Comparison of ENCODE assay signal across 27 cellular contexts in genomic region chr2:96967964-96968363, GRCh38. TPM values are rescaled to one million over a fixed set of nuclear protein-coding genes. Genes with fewer than 3 reads are reported as not detected.
"Had no signal": no experiment of that assay in that cellular context is flagged by ENCODE, and none has a peak within 500 bp of the region (broad histone marks: within the 10 kb centered on the region; RNA-seq: fewer than 3 reads in every experiment).

No MANE protein-coding gene starts in this region.

- H3K4me1 ChIP-seq: SJCRH30 had no signal

- H3K4me3 ChIP-seq: cardiac muscle cell, SJCRH30 had no signal

- H3K9ac ChIP-seq: SK-N-SH had no signal

- H3K4me3 Mint-ChIP-seq: activated CD8-positive, alpha-beta memory T cell treated with anti-CD3 and anti-CD28 coated beads, Interleukin-2, amount 10 ng/mL, durations not matched to agents 7 days and 5 days; activated T-cell treated with anti-CD3 and anti-CD28 coated beads, Interleukin-2, amount 50 U/mL, for 24 hours; activated T-helper 1 cell treated with anti-CD3 and anti-CD28 coated beads, Interleukin-12 subunit alpha, Interleukin-12 subunit beta, Interleukin-2, Interleukin-4 antibody, amounts not matched to agents 30 ng/mL and 10 ng/mL and 1 ng/mL, durations not matched to agents 14 hours and 24 hours and 36 hours had no signal

- H3K27ac Mint-ChIP-seq: activated CD8-positive, alpha-beta memory T cell treated with anti-CD3 and anti-CD28 coated beads, Interleukin-2, amount 10 ng/mL, durations not matched to agents 7 days and 5 days; activated T-helper 1 cell treated with anti-CD3 and anti-CD28 coated beads, Interleukin-12 subunit alpha, Interleukin-12 subunit beta, Interleukin-2, Interleukin-4 antibody, amounts not matched to agents 30 ng/mL and 10 ng/mL and 1 ng/mL, durations not matched to agents 14 hours and 24 hours and 36 hours had no signal

- H3K27me3 Mint-ChIP-seq: activated CD8-positive, alpha-beta memory T cell treated with anti-CD3 and anti-CD28 coated beads, Interleukin-2, amount 10 ng/mL, durations not matched to agents 7 days and 5 days; activated T-cell treated with anti-CD3 and anti-CD28 coated beads, Interleukin-2, amount 50 U/mL, for 24 hours had no signal

- H3K27ac ChIP-seq: brain microvascular endothelial cell, cardiac muscle cell, SJCRH30 had no signal

- H3K4me2 ChIP-seq: SK-N-SH had no signal

- H3K27me3 ChIP-seq: cardiac muscle cell, SJCRH30 had no signal

- H3K9me3 ChIP-seq: SJCRH30, SK-N-SH had no signal

- H3K36me3 ChIP-seq: brain microvascular endothelial cell, cardiac muscle cell, SJCRH30 had no signal

- ATAC-seq: activated CD4-positive, CD25-positive, alpha-beta regulatory T cell treated with anti-CD3 and anti-CD28 coated beads, Interleukin-2, amount 50 U/mL, for 24 hours; activated CD8-positive, alpha-beta memory T cell treated with anti-CD3 and anti-CD28 coated beads, Interleukin-2, amount 10 ng/mL, durations not matched to agents 7 days and 5 days; activated naive CD4-positive, alpha-beta T cell treated with anti-CD3 and anti-CD28 coated beads, Interleukin-2, amount 50 U/mL, for 72 hours; Panc1 had no signal

- H3K36me3 Mint-ChIP-seq: activated CD8-positive, alpha-beta memory T cell treated with anti-CD3 and anti-CD28 coated beads, Interleukin-2, amount 10 ng/mL, durations not matched to agents 7 days and 5 days; activated naive CD4-positive, alpha-beta T cell treated with anti-CD3 and anti-CD28 coated beads, Interleukin-2, amount 50 U/mL, for 72 hours had no signal

- H3K9me3 Mint-ChIP-seq: activated naive CD4-positive, alpha-beta T cell treated with anti-CD3 and anti-CD28 coated beads, Interleukin-2, amount 50 U/mL, for 72 hours; activated T-cell treated with anti-CD3 and anti-CD28 coated beads, Interleukin-2, amount 50 U/mL, for 24 hours; activated T-helper 1 cell treated with anti-CD3 and anti-CD28 coated beads, Interleukin-12 subunit alpha, Interleukin-12 subunit beta, Interleukin-2, Interleukin-4 antibody, amounts not matched to agents 30 ng/mL and 10 ng/mL and 1 ng/mL, durations not matched to agents 14 hours and 24 hours and 36 hours had no signal

- DNase-seq: activated CD4-positive, alpha-beta T cell treated with anti-CD3 and anti-CD28 coated beads for 48 hours; activated CD4-positive, alpha-beta T cell treated with anti-CD3 and anti-CD28 coated beads, Interleukin-2, amount 50 U/mL, for 4 hours; activated CD8-positive, alpha-beta memory T cell treated with anti-CD3 and anti-CD28 coated beads, Interleukin-2, amount 10 ng/mL, durations not matched to agents 7 days and 5 days; activated effector memory CD4-positive, alpha-beta T cell treated with Interleukin-2 at 50 U/mL for 16 hours; activated naive CD4-positive, alpha-beta T cell; activated T-cell treated with anti-CD3 and anti-CD28 coated beads, Interleukin-2, amount 50 U/mL, for 24 hours; amygdala; brain microvascular endothelial cell; Kasumi-1; NCI-H1105 treated with DMSO at 0.1 percent for 48 hours; NCI-H1436 treated with DMSO at 0.1 percent for 48 hours; NCI-H187; NCI-H2081; NCI-H510A treated with DMSO at 0.1 percent for 48 hours; NCI-H69; NK-92 treated with Interleukin-12 subunit alpha and Interleukin-12 subunit beta, amount 100 ng/mL, for 24 hours; OCI-M1; Right ventricle myocardium superior; RPMI8226; SJCRH30; SK-N-SH; SW 1271 had no signal

RNA-seq across cellular contexts. Expression of gene FAM178B, which starts 18.4 kb away (rescaled TPM):
- total RNA-seq: activated CD8-positive, alpha-beta memory T cell treated with anti-CD3 and anti-CD28 coated beads, Interleukin-2, amount 10 ng/mL, durations not matched to agents 7 days and 5 days; activated T-helper 1 cell treated with anti-CD3 and anti-CD28 coated beads, Interleukin-12 subunit alpha, Interleukin-12 subunit beta, Interleukin-2, Interleukin-4 antibody, amounts not matched to agents 30 ng/mL and 10 ng/mL and 1 ng/mL, durations not matched to agents 14 hours and 24 hours and 36 hours had no signal
- polyA plus RNA-seq: SK-N-SH had no signal
